Comparison of ENCODE assay signal across 16 cellular contexts in genomic region chr9:127049581-127049980, GRCh38.
DNase-seq lines count a peak whose midpoint lies in the region; ATAC-seq and TF ChIP-seq lines count a peak whose summit lies in the region.
"Had no signal": no experiment of that assay in that cellular context is flagged by ENCODE, and none has a peak within 500 bp of the region (broad histone marks: within the 10 kb centered on the region; RNA-seq: fewer than 3 reads in every experiment).

No MANE protein-coding gene starts in this region.

- no peak for DNase-seq in activated CD4-positive, alpha-beta T cell treated with anti-CD3 and anti-CD28 coated beads, Interleukin-2, amount 10 ng/mL, durations not matched to agents 24 days and 14 days
- no peak for DNase-seq in activated CD4-positive, alpha-beta T cell treated with anti-CD3 and anti-CD28 coated beads, Interleukin-2, amount 50 U/mL, for 4 hours
- DNase-seq in SJSA1 (ENCODE audit: low read depth in 1 of 2, low spot score in 2 of 2), result no peak
- peak; percentile 34 for DNase-seq in fibroblast of mammary gland (ENCODE audit: low read depth)
- DNase-seq in stomach, result no peak
- no peak for DNase-seq in HEK293T (ENCODE audit: extremely low spot score)
- no peak for DNase-seq in activated T-cell treated with anti-CD3 and anti-CD28 coated beads, Interleukin-2, amount 50 U/mL, for 4 hours
- DNase-seq in foreskin fibroblast, result no peak
- DNase-seq: activated naive CD4-positive, alpha-beta T cell treated with anti-CD3 and anti-CD28 coated beads, Interleukin-2, amount 50 U/mL, for 16 hours; Caco-2; NCI-H2171; retina; stimulated activated CD4-positive, alpha-beta T cell treated with anti-CD3 and anti-CD28 coated beads, Interleukin-4, amount 100 ng/mL, for 1 hour had no signal

- no peaks in the 10 kb centered on the region for H3K36me3 Mint-ChIP-seq in activated CD4-positive, alpha-beta T cell treated with anti-CD3 and anti-CD28 coated beads, Interleukin-2, amount 10 ng/mL, durations not matched to agents 24 days and 14 days (ENCODE audit: low read depth)
- no peaks in the 10 kb centered on the region for H3K36me3 Mint-ChIP-seq in activated T-cell treated with anti-CD3 and anti-CD28 coated beads, Interleukin-2, amount 50 U/mL, for 4 hours (ENCODE audit: insufficient read depth)
- H3K36me3 Mint-ChIP-seq: WTC11 had no signal

- TF ChIP-seq CTCF in fibroblast of mammary gland (conservative IDR thresholded peaks at IDR 0.05; ENCODE audit: control insufficient read depth, insufficient read depth, low read depth, low read length) (no peak), stomach (IDR thresholded peaks at IDR 0.05) (no peak), foreskin fibroblast (IDR thresholded peaks at IDR 0.05; ENCODE audit: low read depth, low read length) (no peak)

- TF ChIP-seq POLR2A in stomach (IDR thresholded peaks at IDR 0.05), result no peak

- H3K27me3 Mint-ChIP-seq in activated CD4-positive, alpha-beta T cell treated with anti-CD3 and anti-CD28 coated beads, Interleukin-2, amount 10 ng/mL, durations not matched to agents 24 days and 14 days, result peaks cover 5% of the 10 kb centered on the region
- H3K27me3 Mint-ChIP-seq in activated T-cell treated with anti-CD3 and anti-CD28 coated beads, Interleukin-2, amount 50 U/mL, for 4 hours (ENCODE audit: low read depth), result no peaks in the 10 kb centered on the region

- H3K4me1 Mint-ChIP-seq in activated CD4-positive, alpha-beta T cell treated with anti-CD3 and anti-CD28 coated beads, Interleukin-2, amount 10 ng/mL, durations not matched to agents 24 days and 14 days, result peaks cover 29% of the 10 kb centered on the region
- H3K4me1 Mint-ChIP-seq in activated T-cell treated with anti-CD3 and anti-CD28 coated beads, Interleukin-2, amount 50 U/mL, for 4 hours (ENCODE audit: low read depth), result peaks cover 23% of the 10 kb centered on the region
- H3K4me1 Mint-ChIP-seq: WTC11 had no signal

- no peaks in the 10 kb centered on the region for H3K27me3 ChIP-seq in SJSA1 (replicated peaks)
- no peaks in the 10 kb centered on the region for H3K27me3 ChIP-seq in stomach
- H3K27me3 ChIP-seq: uterus had no signal

- H3K9me3 Mint-ChIP-seq in activated CD4-positive, alpha-beta T cell treated with anti-CD3 and anti-CD28 coated beads, Interleukin-2, amount 10 ng/mL, durations not matched to agents 24 days and 14 days, result no peaks in the 10 kb centered on the region
- no peaks in the 10 kb centered on the region for H3K9me3 Mint-ChIP-seq in activated T-cell treated with anti-CD3 and anti-CD28 coated beads, Interleukin-2, amount 50 U/mL, for 4 hours
- H3K9me3 Mint-ChIP-seq: nephron, WTC11 had no signal

- intact Hi-C loops in activated CD4-positive, alpha-beta T cell treated with anti-CD3 and anti-CD28 coated beads, Interleukin-2, amount 10 ng/mL, durations not matched to agents 24 days and 14 days (cut with micrococcal nuclease), result loop anchor here (1.0 kb wide), 1 partner anchor 44 kb away; no protein-coding TSS in a partner anchor
- intact Hi-C loops in stomach (cut with DNase I; ENCODE audit: low total_unique reads), result no loop called here

- H3K27ac Mint-ChIP-seq in activated CD4-positive, alpha-beta T cell treated with anti-CD3 and anti-CD28 coated beads, Interleukin-2, amount 10 ng/mL, durations not matched to agents 24 days and 14 days, result no peak overlapping the region
- H3K27ac Mint-ChIP-seq: WTC11 had no signal

- H3K27ac ChIP-seq in SJSA1 (peak overlapping the region; percentile 28; the same call in 1 of the 2 replicates), stomach (peak overlapping the region in 3 of 5 donors; percentile 14 to 40 (median 34))

- peak overlapping the region; percentile 46 for H3K4me3 Mint-ChIP-seq in activated CD4-positive, alpha-beta T cell treated with anti-CD3 and anti-CD28 coated beads, Interleukin-2, amount 10 ng/mL, durations not matched to agents 24 days and 14 days
- no peak overlapping the region for H3K4me3 Mint-ChIP-seq in activated T-cell treated with anti-CD3 and anti-CD28 coated beads, Interleukin-2, amount 50 U/mL, for 4 hours
- H3K4me3 Mint-ChIP-seq: nephron, WTC11 had no signal

- TF ChIP-seq EP300 in stomach (IDR thresholded peaks at IDR 0.05), result no peak

- WGBS in stomach, 5 donors, result 84 to 96% (median 92%) methylated on average over 8 of the region's 8 CpGs

- CTCF ChIA-PET in HEK293T (lab: Yijun Ruan, JAX), result no interaction called here

- H3K36me3 ChIP-seq in SJSA1 (no peaks in the 10 kb centered on the region), stomach (peaks cover 0 to 18% (median 9%) of the 10 kb centered on the region in 4 donors)
- H3K36me3 ChIP-seq: uterus had no signal

- no peak for ATAC-seq in activated T-cell treated with anti-CD3 and anti-CD28 coated beads, Interleukin-2, amount 50 U/mL, for 4 hours
- ATAC-seq: WTC11 had no signal

- H3K9me3 ChIP-seq in SJSA1 (replicated peaks), result no peaks in the 10 kb centered on the region
- H3K9me3 ChIP-seq in stomach, result no peaks in the 10 kb centered on the region
- H3K9me3 ChIP-seq: Caco-2, uterus had no signal

- H3K4me3 ChIP-seq in SJSA1, result no peak overlapping the region
- no peak overlapping the region for H3K4me3 ChIP-seq in fibroblast of mammary gland (ENCODE audit: control insufficient read depth, low read depth, low read length)
- H3K4me3 ChIP-seq in stomach, result no peak overlapping the region
- H3K4me3 ChIP-seq in foreskin fibroblast (ENCODE audit: low read depth in 1 of 2, low read length in 2 of 2), result no peak overlapping the region
- H3K4me3 ChIP-seq: uterus had no signal

- H3K4me1 ChIP-seq in SJSA1 (replicated peaks) (peaks cover 14% of the 10 kb centered on the region), stomach (peaks cover 4 to 58% (median 27%) of the 10 kb centered on the region in 4 donors)
- H3K4me1 ChIP-seq: Caco-2 had no signal

- POLR2A ChIA-PET in HEK293T (lab: Yijun Ruan, JAX), result no interaction called here

TF ChIP-seq in HEK293T, 16 proteins besides CTCF, POLR2A, EP300 and RAD21:
- TF ChIP-seq ARNT (IDR thresholded peaks at IDR 0.05) (no peak), FOXA1 (IDR thresholded peaks at IDR 0.05) (no peak), HDGF (IDR thresholded peaks at IDR 0.05; ENCODE audit: borderline replicate concordance) (no peak), ELF4 (IDR thresholded peaks at IDR 0.05) (no peak), BHLHE40 (IDR thresholded peaks at IDR 0.05; ENCODE audit: borderline replicate concordance) (no peak), NFRKB (IDR thresholded peaks at IDR 0.05) (no peak), L3MBTL2 (conservative IDR thresholded peaks at IDR 0.05) (no peak), FOXM1 (IDR thresholded peaks at IDR 0.05; ENCODE audit: borderline replicate concordance) (no peak), ZNF384 (IDR thresholded peaks at IDR 0.05) (no peak), LEF1 (IDR thresholded peaks at IDR 0.05; ENCODE audit: borderline replicate concordance) (no peak), SUZ12 (IDR thresholded peaks at IDR 0.05) (no peak), CTBP1 (IDR thresholded peaks at IDR 0.05; ENCODE audit: borderline replicate concordance) (no peak), SP1 (IDR thresholded peaks at IDR 0.05) (no peak)
- TF ChIP-seq, protein P1, sequence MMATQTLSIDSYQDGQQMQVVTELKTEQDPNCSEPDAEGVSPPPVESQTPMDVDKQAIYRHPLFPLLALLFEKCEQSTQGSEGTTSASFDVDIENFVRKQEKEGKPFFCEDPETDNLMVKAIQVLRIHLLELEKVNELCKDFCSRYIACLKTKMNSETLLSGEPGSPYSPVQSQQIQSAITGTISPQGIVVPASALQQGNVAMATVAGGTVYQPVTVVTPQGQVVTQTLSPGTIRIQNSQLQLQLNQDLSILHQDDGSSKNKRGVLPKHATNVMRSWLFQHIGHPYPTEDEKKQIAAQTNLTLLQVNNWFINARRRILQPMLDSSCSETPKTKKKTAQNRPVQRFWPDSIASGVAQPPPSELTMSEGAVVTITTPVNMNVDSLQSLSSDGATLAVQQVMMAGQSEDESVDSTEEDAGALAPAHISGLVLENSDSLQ (IDR thresholded peaks at IDR 0.05), result no peak
